ENCODE assay signal across 39 cellular contexts in genomic region chr9:129755151-129755550, GRCh38. TPM values are rescaled to one million over a fixed set of nuclear protein-coding genes. Genes with fewer than 3 reads are reported as not detected.
"Had no signal": no experiment of that assay in that cellular context is flagged by ENCODE, and none has a peak within 500 bp of the region (broad histone marks: within the 10 kb centered on the region; RNA-seq: fewer than 3 reads in every experiment).

No MANE protein-coding gene starts in this region.

- DNase-seq: activated B cell treated with CpG ODN at 0.5 μM for 24 hours; activated CD4-positive, alpha-beta memory T cell treated with anti-CD3 and anti-CD28 coated beads for 36 hours; activated CD4-positive, alpha-beta T cell treated with anti-CD3 and anti-CD28 coated beads for 4 hours; activated CD4-positive, alpha-beta T cell treated with anti-CD3 and anti-CD28 coated beads, Interleukin-2, amount 10 ng/mL, durations not matched to agents 24 days and 14 days; activated CD4-positive, alpha-beta T cell treated with anti-CD3 and anti-CD28 coated beads, Interleukin-2, amount 50 U/mL, for 1 hour; activated CD4-positive, alpha-beta T cell treated with anti-CD3 and anti-CD28 coated beads, Interleukin-2, amount 50 U/mL, for 4 hours; activated CD4-positive, CD25-positive, alpha-beta regulatory T cell treated with anti-CD3 and anti-CD28 coated beads, Interleukin-2, amount 50 U/mL, for 72 hours; activated CD8-positive, alpha-beta memory T cell treated with anti-CD3 and anti-CD28 coated beads, Interleukin-2, amount 50 U/mL, for 4 hours; activated CD8-positive, alpha-beta T cell treated with anti-CD3 and anti-CD28 coated beads for 36 hours; activated effector memory CD4-positive, alpha-beta T cell treated with anti-CD3 and anti-CD28 coated beads, Interleukin-2, amount 50 U/mL, for 16 hours; activated gamma-delta T cell treated with Interleukin-2 at 50 U/mL for 16 hours; activated naive CD4-positive, alpha-beta T cell; activated naive CD4-positive, alpha-beta T cell treated with anti-CD3 and anti-CD28 coated beads for 36 hours; activated naive CD4-positive, alpha-beta T cell treated with anti-CD3 and anti-CD28 coated beads, Interleukin-2, amount 50 U/mL, for 16 hours; activated naive CD8-positive, alpha-beta T cell treated with anti-CD3 and anti-CD28 coated beads for 36 hours; activated T-cell treated with anti-CD3 and anti-CD28 coated beads for 4 hours; activated T-cell treated with anti-CD3 and anti-CD28 coated beads, Interleukin-2, amount 50 U/mL, for 1 hour; activated T-cell treated with anti-CD3 and anti-CD28 coated beads, Interleukin-2, amount 50 U/mL, for 4 hours; activated T-cell treated with anti-CD3 and anti-CD28 coated beads, Interleukin-2, amount 50 U/mL, for 72 hours; amygdala; anterior cingulate cortex; caudate nucleus; cerebellar nuclear complex; T-helper 1 cell; T-helper 2 cell; T-helper 9 cell had no signal

- H3K27me3 ChIP-seq: ascending aorta, cardiac muscle cell had no signal

- H3K27ac ChIP-seq: ascending aorta, cardiac muscle cell, VCaP had no signal

- H3K36me3 Mint-ChIP-seq: activated CD4-positive, alpha-beta memory T cell treated with anti-CD3 and anti-CD28 coated beads for 36 hours; activated naive CD4-positive, alpha-beta T cell treated with anti-CD3 and anti-CD28 coated beads, Interleukin-2, amount 50 U/mL, for 72 hours; activated naive CD8-positive, alpha-beta T cell treated with anti-CD3 and anti-CD28 coated beads for 36 hours; brain had no signal

- H3K4me3 ChIP-seq: ascending aorta, cardiac muscle cell had no signal

- H3K9me3 ChIP-seq: ascending aorta had no signal

- H3K9me3 Mint-ChIP-seq: activated B cell treated with CpG ODN at 0.5 μM for 24 hours; activated CD4-positive, alpha-beta memory T cell treated with anti-CD3 and anti-CD28 coated beads for 36 hours; activated CD4-positive, alpha-beta T cell treated with anti-CD3 and anti-CD28 coated beads, Interleukin-2, amount 10 ng/mL, durations not matched to agents 24 days and 14 days; activated CD8-positive, alpha-beta T cell treated with anti-CD3 and anti-CD28 coated beads for 36 hours; activated naive CD4-positive, alpha-beta T cell treated with anti-CD3 and anti-CD28 coated beads for 36 hours; activated naive CD4-positive, alpha-beta T cell treated with anti-CD3 and anti-CD28 coated beads, Interleukin-2, amount 50 U/mL, for 72 hours; activated naive CD8-positive, alpha-beta T cell treated with anti-CD3 and anti-CD28 coated beads for 36 hours; activated T-cell treated with anti-CD3 and anti-CD28 coated beads, Interleukin-2, amount 50 U/mL, for 4 hours; activated T-cell treated with anti-CD3 and anti-CD28 coated beads, Interleukin-2, amount 50 U/mL, for 72 hours; activated T-helper 1 cell treated with anti-CD3 and anti-CD28 coated beads, Interleukin-12 subunit alpha, Interleukin-12 subunit beta, Interleukin-2, Interleukin-4 antibody, amounts not matched to agents 30 ng/mL and 10 ng/mL and 1 ng/mL, durations not matched to agents 14 hours and 24 hours and 36 hours; activated T-helper 17 cell treated with anti-CD3 and anti-CD28 coated beads, Interleukin-2, amount 50 U/mL, for 72 hours; brain; central memory CD8-positive, alpha-beta T cell; T-helper 1 cell treated with Interleukin-12 subunit alpha and Interleukin-12 subunit beta and Interleukin-4 antibody, amounts not matched to agents 30 μg/mL and 1 μg/mL, for 36 hours; T-helper 2 cell treated with Interferon-gamma antibody and Interleukin-4, amounts not matched to agents 5 μg/mL and 100 μg/mL, for 36 hours had no signal

- FAIRE-seq: bronchial epithelial cell, TTC549 had no signal

- ATAC-seq: activated CD8-positive, alpha-beta T cell treated with anti-CD3 and anti-CD28 coated beads for 36 hours; activated naive CD4-positive, alpha-beta T cell treated with anti-CD3 and anti-CD28 coated beads, Interleukin-2, amount 50 U/mL, for 72 hours; activated T-cell treated with anti-CD3 and anti-CD28 coated beads, Interleukin-2, amount 50 U/mL, for 4 hours; activated T-cell treated with anti-CD3 and anti-CD28 coated beads, Interleukin-2, amount 50 U/mL, for 72 hours; activated T-helper 17 cell treated with anti-CD3 and anti-CD28 coated beads, Interleukin-2, amount 50 U/mL, for 72 hours had no signal

- H3K27ac Mint-ChIP-seq: activated B cell treated with CpG ODN at 0.5 μM for 24 hours; activated CD4-positive, alpha-beta memory T cell treated with anti-CD3 and anti-CD28 coated beads for 36 hours; activated CD4-positive, alpha-beta T cell treated with anti-CD3 and anti-CD28 coated beads, Interleukin-2, amount 10 ng/mL, durations not matched to agents 24 days and 14 days; activated CD8-positive, alpha-beta T cell treated with anti-CD3 and anti-CD28 coated beads for 36 hours; activated naive CD4-positive, alpha-beta T cell treated with anti-CD3 and anti-CD28 coated beads for 36 hours; activated naive CD4-positive, alpha-beta T cell treated with anti-CD3 and anti-CD28 coated beads, Interleukin-2, amount 50 U/mL, for 72 hours; activated naive CD8-positive, alpha-beta T cell treated with anti-CD3 and anti-CD28 coated beads for 36 hours; activated T-cell treated with anti-CD3 and anti-CD28 coated beads, Interleukin-2, amount 50 U/mL, for 72 hours; activated T-helper 1 cell treated with anti-CD3 and anti-CD28 coated beads, Interleukin-12 subunit alpha, Interleukin-12 subunit beta, Interleukin-2, Interleukin-4 antibody, amounts not matched to agents 30 ng/mL and 10 ng/mL and 1 ng/mL, durations not matched to agents 14 hours and 24 hours and 36 hours; activated T-helper 17 cell treated with anti-CD3 and anti-CD28 coated beads, Interleukin-2, amount 50 U/mL, for 72 hours; brain; T-helper 1 cell treated with Interleukin-12 subunit alpha and Interleukin-12 subunit beta and Interleukin-4 antibody, amounts not matched to agents 30 μg/mL and 1 μg/mL, for 36 hours; T-helper 2 cell treated with Interferon-gamma antibody and Interleukin-4, amounts not matched to agents 5 μg/mL and 100 μg/mL, for 36 hours had no signal

- H3K36me3 ChIP-seq: ascending aorta, cardiac muscle cell had no signal

- H3K4me3 Mint-ChIP-seq: activated B cell treated with CpG ODN at 0.5 μM for 24 hours; activated CD4-positive, alpha-beta memory T cell treated with anti-CD3 and anti-CD28 coated beads for 36 hours; activated CD4-positive, alpha-beta T cell treated with anti-CD3 and anti-CD28 coated beads, Interleukin-2, amount 10 ng/mL, durations not matched to agents 24 days and 14 days; activated CD8-positive, alpha-beta T cell treated with anti-CD3 and anti-CD28 coated beads for 36 hours; activated naive CD4-positive, alpha-beta T cell treated with anti-CD3 and anti-CD28 coated beads for 36 hours; activated naive CD8-positive, alpha-beta T cell treated with anti-CD3 and anti-CD28 coated beads for 36 hours; activated T-cell treated with anti-CD3 and anti-CD28 coated beads, Interleukin-2, amount 50 U/mL, for 4 hours; activated T-cell treated with anti-CD3 and anti-CD28 coated beads, Interleukin-2, amount 50 U/mL, for 72 hours; activated T-helper 1 cell treated with anti-CD3 and anti-CD28 coated beads, Interleukin-12 subunit alpha, Interleukin-12 subunit beta, Interleukin-2, Interleukin-4 antibody, amounts not matched to agents 30 ng/mL and 10 ng/mL and 1 ng/mL, durations not matched to agents 14 hours and 24 hours and 36 hours; activated T-helper 17 cell treated with anti-CD3 and anti-CD28 coated beads, Interleukin-2, amount 50 U/mL, for 72 hours; brain; central memory CD8-positive, alpha-beta T cell; T-helper 1 cell treated with Interleukin-12 subunit alpha and Interleukin-12 subunit beta and Interleukin-4 antibody, amounts not matched to agents 30 μg/mL and 1 μg/mL, for 36 hours; T-helper 2 cell treated with Interferon-gamma antibody and Interleukin-4, amounts not matched to agents 5 μg/mL and 100 μg/mL, for 36 hours had no signal

RNA-seq across cellular contexts. Expression of gene PTGES, which starts 2.3 kb away (rescaled TPM):
- total RNA-seq: activated B cell treated with CpG ODN at 0.5 μM for 24 hours; activated CD4-positive, alpha-beta memory T cell treated with anti-CD3 and anti-CD28 coated beads for 36 hours; activated CD8-positive, alpha-beta memory T cell treated with anti-CD3 and anti-CD28 coated beads for 36 hours; activated T-cell treated with anti-CD3 and anti-CD28 coated beads, Interleukin-2, amount 50 U/mL, for 4 hours; activated T-helper 17 cell treated with anti-CD3 and anti-CD28 coated beads, Interleukin-2, amount 50 U/mL, for 72 hours had no signal
